ENCODE assay signal across 9 cellular contexts in genomic region chr16:8944113-8944765, GRCh38. TPM values are rescaled to one million over a fixed set of nuclear protein-coding genes. Genes with fewer than 3 reads are reported as not detected.
DNase-seq lines count a peak whose midpoint lies in the region; ATAC-seq and TF ChIP-seq lines count a peak whose summit lies in the region.
"Had no signal": no experiment of that assay in that cellular context is flagged by ENCODE, and none has a peak within 500 bp of the region (broad histone marks: within the 10 kb centered on the region; RNA-seq: fewer than 3 reads in every experiment).

No MANE protein-coding gene starts in this region.

- no peaks in the 10 kb centered on the region for H3K27me3 ChIP-seq in stomach
- H3K27me3 ChIP-seq: heart left ventricle had no signal

- 29 to 41% (median 34%) methylated on average over 3 of the region's 3 CpGs for WGBS in stomach, 5 donors

- peaks cover 88% of the 10 kb centered on the region for H3K4me1 Mint-ChIP-seq in CD14-positive monocyte
- H3K4me1 Mint-ChIP-seq in activated T-helper 1 cell treated with anti-CD3 and anti-CD28 coated beads, Interleukin-12 subunit alpha, Interleukin-12 subunit beta, Interleukin-2, Interleukin-4 antibody, amounts not matched to agents 30 ng/mL and 10 ng/mL and 1 ng/mL, durations not matched to agents 14 hours and 24 hours and 36 hours (ENCODE audit: low read depth), result peaks cover 54% of the 10 kb centered on the region

- H3K36me3 Mint-ChIP-seq in CD14-positive monocyte, result no peaks in the 10 kb centered on the region
- no peaks in the 10 kb centered on the region for H3K36me3 Mint-ChIP-seq in activated T-helper 1 cell treated with anti-CD3 and anti-CD28 coated beads, Interleukin-12 subunit alpha, Interleukin-12 subunit beta, Interleukin-2, Interleukin-4 antibody, amounts not matched to agents 30 ng/mL and 10 ng/mL and 1 ng/mL, durations not matched to agents 14 hours and 24 hours and 36 hours (ENCODE audit: low read depth)

- H3K9me3 ChIP-seq in stomach, result no peaks in the 10 kb centered on the region
- H3K9me3 ChIP-seq: heart left ventricle had no signal

- DNase-seq in CD14-positive monocyte (ENCODE audit: low spot score) (no peak), NCI-H1417 treated with DMSO at 0.1 percent for 48 hours (lab: John Stamatoyannopoulos, UW) (no peak), stomach (no peak), hypothalamus (lab: John Stamatoyannopoulos, UW) (no peak)
- DNase-seq in activated T-helper 1 cell treated with anti-CD3 and anti-CD28 coated beads, Interleukin-12 subunit alpha, Interleukin-12 subunit beta, Interleukin-2, Interleukin-4 antibody, amounts not matched to agents 30 ng/mL and 10 ng/mL and 1 ng/mL, durations not matched to agents 14 hours and 24 hours and 36 hours (ENCODE audit: low spot score), result no peak
- DNase-seq in activated CD4-positive, alpha-beta T cell treated with anti-CD3 and anti-CD28 coated beads, Interleukin-2, amount 50 U/mL, for 48 hours, result no peak
- DNase-seq: heart left ventricle had no signal

- H3K36me3 ChIP-seq in stomach, result no peaks in the 10 kb centered on the region
- H3K36me3 ChIP-seq: heart left ventricle had no signal

- no peaks in the 10 kb centered on the region for H3K27me3 Mint-ChIP-seq in CD14-positive monocyte (ENCODE audit: low read depth in 3 of 3)
- no peaks in the 10 kb centered on the region for H3K27me3 Mint-ChIP-seq in activated T-helper 1 cell treated with anti-CD3 and anti-CD28 coated beads, Interleukin-12 subunit alpha, Interleukin-12 subunit beta, Interleukin-2, Interleukin-4 antibody, amounts not matched to agents 30 ng/mL and 10 ng/mL and 1 ng/mL, durations not matched to agents 14 hours and 24 hours and 36 hours (ENCODE audit: insufficient read depth)

- H3K4me3 Mint-ChIP-seq in CD14-positive monocyte, result peak overlapping the region; percentile 69 to 85
- H3K4me3 Mint-ChIP-seq in activated T-helper 1 cell treated with anti-CD3 and anti-CD28 coated beads, Interleukin-12 subunit alpha, Interleukin-12 subunit beta, Interleukin-2, Interleukin-4 antibody, amounts not matched to agents 30 ng/mL and 10 ng/mL and 1 ng/mL, durations not matched to agents 14 hours and 24 hours and 36 hours, result peak overlapping the region; percentile 51

- no peak for TF ChIP-seq CTCF in CD14-positive monocyte (IDR thresholded peaks at IDR 0.05)
- TF ChIP-seq CTCF in stomach (IDR thresholded peaks at IDR 0.05), result no peak

- TF ChIP-seq POLR2A in stomach (IDR thresholded peaks at IDR 0.05), result no peak

- H3K9me3 Mint-ChIP-seq in CD14-positive monocyte, result no peaks in the 10 kb centered on the region
- no peaks in the 10 kb centered on the region for H3K9me3 Mint-ChIP-seq in activated T-helper 1 cell treated with anti-CD3 and anti-CD28 coated beads, Interleukin-12 subunit alpha, Interleukin-12 subunit beta, Interleukin-2, Interleukin-4 antibody, amounts not matched to agents 30 ng/mL and 10 ng/mL and 1 ng/mL, durations not matched to agents 14 hours and 24 hours and 36 hours

- peaks cover 73 to 99% (median 86%) of the 10 kb centered on the region in 4 donors for H3K4me1 ChIP-seq in stomach

- intact Hi-C loops in CD14-positive monocyte (cut with micrococcal nuclease) (loop anchor here in 1 of 2 donors (10.0 kb wide), 2 partner anchors 61 to 191 kb away; no protein-coding TSS in a partner anchor), stomach (cut with DNase I; ENCODE audit: low total_unique reads) (no loop called here)
- intact Hi-C loops in activated T-helper 1 cell treated with anti-CD3 and anti-CD28 coated beads, Interleukin-12 subunit alpha, Interleukin-12 subunit beta, Interleukin-2, Interleukin-4 antibody, amounts not matched to agents 30 ng/mL and 10 ng/mL and 1 ng/mL, durations not matched to agents 14 hours and 24 hours and 36 hours (cut with micrococcal nuclease), result loop anchor here (2.0 kb wide), 1 partner anchor 17 kb away; no protein-coding TSS in a partner anchor

- peak overlapping the region; percentile 80 to 90 (median 88) for H3K27ac Mint-ChIP-seq in CD14-positive monocyte
- peak overlapping the region; percentile 5 for H3K27ac Mint-ChIP-seq in activated T-helper 1 cell treated with anti-CD3 and anti-CD28 coated beads, Interleukin-12 subunit alpha, Interleukin-12 subunit beta, Interleukin-2, Interleukin-4 antibody, amounts not matched to agents 30 ng/mL and 10 ng/mL and 1 ng/mL, durations not matched to agents 14 hours and 24 hours and 36 hours

- no peak overlapping the region for H3K4me3 ChIP-seq in stomach

- TF ChIP-seq EP300 in stomach (IDR thresholded peaks at IDR 0.05), result no peak

- H3K27ac ChIP-seq in stomach, result peak overlapping the region in 2 of 5 donors; percentile 8 to 44

- ATAC-seq in GM19043 (IDR thresholded peaks at IDR 0.05; ENCODE audit: low read depth, unreplicated experiment) (peak; percentile 78), HG03135 (IDR thresholded peaks at IDR 0.05; ENCODE audit: unreplicated experiment) (peak; percentile 65)
- ATAC-seq: heart left ventricle had no signal

RNA-seq across cellular contexts. Expression of gene USP7, which starts 19.5 kb away (rescaled TPM):
- polyA plus RNA-seq in CD14-positive monocyte, result 1 to 10 TPM; 2.4 to 4.1 TPM
- 184 and 188 TPM in 2 replicates for total RNA-seq in activated T-helper 1 cell treated with anti-CD3 and anti-CD28 coated beads, Interleukin-12 subunit alpha, Interleukin-12 subunit beta, Interleukin-2, Interleukin-4 antibody, amounts not matched to agents 30 ng/mL and 10 ng/mL and 1 ng/mL, durations not matched to agents 14 hours and 24 hours and 36 hours
- total RNA-seq in stomach, result 100 to 1,000 TPM in 2 of 5 donors, 10 to 100 TPM in 3; 29.2 to 171 (median 94.0) TPM
- polyA plus RNA-seq in stomach, result 10 to 100 TPM; 19.3 to 28.3 (median 22.5) TPM
